In genomic region chr12:46401703-46402102, GRCh38 we compare ENCODE assay signal across 11 cellular contexts. TPM values are rescaled to one million over a fixed set of nuclear protein-coding genes. Genes with fewer than 3 reads are reported as not detected.
DNase-seq lines count a peak whose midpoint lies in the region; ATAC-seq, FAIRE-seq and TF ChIP-seq lines count a peak whose summit lies in the region.
"Had no signal": no experiment of that assay in that cellular context is flagged by ENCODE, and none has a peak within 500 bp of the region (broad histone marks: within the 10 kb centered on the region; RNA-seq: fewer than 3 reads in every experiment).

No MANE protein-coding gene starts in this region.

- FAIRE-seq in GM12878 (lab: Jason Lieb, UNC): peak; percentile 38

- no peaks in the 10 kb centered on the region for H3K27me3 Mint-ChIP-seq in natural killer cell treated with Interleukin-12 subunit alpha and Interleukin-12 subunit beta and Interleukin-15 and Interleukin-18, amount 100 ng/mL, for 72 hours
- H3K27me3 Mint-ChIP-seq in CD8-positive, alpha-beta memory T cell: peaks cover 0 to 2% of the 10 kb centered on the region in 2 donors
- H3K27me3 Mint-ChIP-seq in activated naive CD4-positive, alpha-beta T cell treated with anti-CD3 and anti-CD28 coated beads for 36 hours (ENCODE audit: low read depth): no peaks in the 10 kb centered on the region
- H3K27me3 Mint-ChIP-seq: dendritic cell treated with granulocyte-macrophage colony-stimulating factor and Interleukin-4, amounts not matched to agents 40 ng/mL and 50 ng/mL, for 4 days; stimulated activated naive CD8-positive, alpha-beta T cell treated with anti-CD3 and anti-CD28 coated beads, Interleukin-15, Interleukin-2, amounts not matched to agents 100 ng/mL and 50 ng/mL, for 24 hours had no signal

- H3K36me3 ChIP-seq in HEK293 (ENCODE audit: control insufficient read depth in 2 of 2, insufficient read depth in 1 of 2, low read length in 2 of 2): no peaks in the 10 kb centered on the region
- H3K36me3 ChIP-seq in GM12878 (ENCODE audit: control insufficient read depth in 2 of 2, insufficient read depth in 2 of 2, low read length in 1 of 2): no peaks in the 10 kb centered on the region
- no peaks in the 10 kb centered on the region for H3K36me3 ChIP-seq in skeletal muscle satellite cell (ENCODE audit: insufficient read depth, low read length)
- no peaks in the 10 kb centered on the region for H3K36me3 ChIP-seq in CD8-positive, alpha-beta memory T cell (ENCODE audit: insufficient read depth, low read length)

- H4K20me1 ChIP-seq in GM12878 (ENCODE audit: control insufficient read depth, insufficient read depth): no peaks in the 10 kb centered on the region

- no TSS peak for BruUV-seq in GM12878 (replicated peaks; lab: Mats Ljungman, UMichigan)

- no peak overlapping the region for H3K27ac Mint-ChIP-seq in natural killer cell treated with Interleukin-12 subunit alpha and Interleukin-12 subunit beta and Interleukin-15 and Interleukin-18, amount 100 ng/mL, for 72 hours
- H3K27ac Mint-ChIP-seq in CD8-positive, alpha-beta memory T cell: no peak overlapping the region
- H3K27ac Mint-ChIP-seq in activated naive CD4-positive, alpha-beta T cell treated with anti-CD3 and anti-CD28 coated beads for 36 hours: no peak overlapping the region
- H3K27ac Mint-ChIP-seq: dendritic cell treated with granulocyte-macrophage colony-stimulating factor and Interleukin-4, amounts not matched to agents 40 ng/mL and 50 ng/mL, for 4 days; stimulated activated naive CD8-positive, alpha-beta T cell treated with anti-CD3 and anti-CD28 coated beads, Interleukin-15, Interleukin-2, amounts not matched to agents 100 ng/mL and 50 ng/mL, for 24 hours had no signal

- H3K4me1 Mint-ChIP-seq in natural killer cell treated with Interleukin-12 subunit alpha and Interleukin-12 subunit beta and Interleukin-15 and Interleukin-18, amount 100 ng/mL, for 72 hours (ENCODE audit: low read depth in 2 of 2): peaks cover 43% of the 10 kb centered on the region in 2 donors
- H3K4me1 Mint-ChIP-seq in CD8-positive, alpha-beta memory T cell: peaks cover 42 to 55% (median 43%) of the 10 kb centered on the region in 3 donors
- H3K4me1 Mint-ChIP-seq in activated naive CD4-positive, alpha-beta T cell treated with anti-CD3 and anti-CD28 coated beads for 36 hours (ENCODE audit: low read depth): peaks cover 49% of the 10 kb centered on the region

- H3K27me3 ChIP-seq in GM12878 (replicated peaks in 1 of 2; ENCODE audit: control insufficient read depth in 2 of 2, insufficient read depth in 2 of 2, low read length in 1 of 2) (no peaks in the 10 kb centered on the region), skeletal muscle satellite cell (ENCODE audit: control insufficient read depth, insufficient read depth, low read length) (no peaks in the 10 kb centered on the region)
- no peaks in the 10 kb centered on the region for H3K27me3 ChIP-seq in CD8-positive, alpha-beta memory T cell (ENCODE audit: insufficient read depth, low read length, poor library complexity, severe bottlenecking)

- peaks cover 4% of the 10 kb centered on the region for H3K36me3 Mint-ChIP-seq in natural killer cell treated with Interleukin-12 subunit alpha and Interleukin-12 subunit beta and Interleukin-15 and Interleukin-18, amount 100 ng/mL, for 72 hours
- peaks cover 0 to 9% (median 1%) of the 10 kb centered on the region in 3 donors for H3K36me3 Mint-ChIP-seq in CD8-positive, alpha-beta memory T cell
- peaks cover 1% of the 10 kb centered on the region for H3K36me3 Mint-ChIP-seq in activated naive CD4-positive, alpha-beta T cell treated with anti-CD3 and anti-CD28 coated beads for 36 hours (ENCODE audit: low read depth)

- CTCF ChIA-PET in HEK293 (lab: Yijun Ruan, JAX) (interaction anchor here (0.6 to 1.4 kb wide), 2 partner anchors 9 to 365 kb away, joined by 3 read pairs; no protein-coding TSS in a partner anchor), GM12878 (lab: Yijun Ruan, JAX) (interaction anchor here (1.2 kb wide), 1 partner anchor 39 kb away, joined by 5 read pairs; no protein-coding TSS in a partner anchor)
- CTCF ChIA-PET in CD8-positive, alpha-beta memory T cell (lab: Charles Lee): no interaction called here
- CTCF ChIA-PET in activated naive CD4-positive, alpha-beta T cell treated with anti-CD3 and anti-CD28 coated beads for 36 hours (lab: Charles Lee): no interaction called here

- no peak for TF ChIP-seq EP300 in GM12878 (IDR thresholded peaks at IDR 0.05; ENCODE audit: borderline replicate concordance in 1 of 2, control insufficient read depth in 1 of 2, low read depth in 2 of 2, low read length in 2 of 2)

- H3K4me3 ChIP-seq in HEK293 (ENCODE audit: low read depth, low read length): no peak overlapping the region
- no peak overlapping the region for H3K4me3 ChIP-seq in GM12878
- no peak overlapping the region for H3K4me3 ChIP-seq in skeletal muscle satellite cell (ENCODE audit: low read length)
- H3K4me3 ChIP-seq in CD8-positive, alpha-beta memory T cell (ENCODE audit: low read length): no peak overlapping the region

- H3K4me2 ChIP-seq in GM12878 (ENCODE audit: control insufficient read depth, insufficient read depth): no peak overlapping the region
- H3K4me2 ChIP-seq in skeletal muscle satellite cell (ENCODE audit: low read length): no peak overlapping the region

- SMC1A ChIA-PET in GM12878 (lab: Charles Lee; ENCODE audit: uncharacterized antibody, unreplicated experiment): interaction anchor here (0.6 to 2.5 kb wide), 5 partner anchors 10 to 148 kb away, joined by 3 to 16 read pairs (median 4); no protein-coding TSS in a partner anchor

- no peak for TF ChIP-seq RAD21 in GM12878 (IDR thresholded peaks at IDR 0.05; ENCODE audit: insufficient read depth, low read depth, low read length)

- in situ Hi-C loops in GM12878 (cut with MboI): no loop called here

- DNase-seq in GM12878 (ENCODE audit: low read depth, low spot score): no peak
- peak; percentile 58 for DNase-seq in left ventricle myocardium superior
- no peak for DNase-seq in natural killer cell treated with Interleukin-12 subunit alpha and Interleukin-12 subunit beta and Interleukin-15 and Interleukin-18, amount 100 ng/mL, for 72 hours (ENCODE audit: low spot score)
- DNase-seq in CD8-positive, alpha-beta memory T cell: no peak
- no peak for DNase-seq in activated naive CD4-positive, alpha-beta T cell treated with anti-CD3 and anti-CD28 coated beads for 36 hours
- DNase-seq: SW 1271 had no signal

- ATAC-seq in GM12878 (no peak), left ventricle myocardium superior (peak; percentile 42), GM19455 (IDR thresholded peaks at IDR 0.05; ENCODE audit: unreplicated experiment) (no peak)
- ATAC-seq in natural killer cell treated with Interleukin-12 subunit alpha and Interleukin-12 subunit beta and Interleukin-15 and Interleukin-18, amount 100 ng/mL, for 72 hours: no peak

- H3K27ac ChIP-seq in HEK293 (ENCODE audit: extremely low read depth, low read depth, low read length) (no peak overlapping the region), GM12878 (ENCODE audit: control insufficient read depth, insufficient read depth) (no peak overlapping the region)
- H3K27ac ChIP-seq in CD8-positive, alpha-beta memory T cell (ENCODE audit: low read depth, low read length): no peak overlapping the region

- no peaks in the 10 kb centered on the region for H3K79me2 ChIP-seq in GM12878 (ENCODE audit: control insufficient read depth, insufficient read depth, low read length)

- H3K9ac ChIP-seq in GM12878 (ENCODE audit: control insufficient read depth, insufficient read depth, low read length) (no peak overlapping the region), skeletal muscle satellite cell (ENCODE audit: low read depth, low read length) (peak overlapping the region; percentile 65)

- intact Hi-C loops in GM12878 (cut with micrococcal nuclease; ENCODE audit: unreplicated experiment): no loop called here
- intact Hi-C loops in left ventricle myocardium superior (cut with micrococcal nuclease): no loop called here
- intact Hi-C loops in activated naive CD4-positive, alpha-beta T cell treated with anti-CD3 and anti-CD28 coated beads for 36 hours (cut with micrococcal nuclease): no loop called here

- POLR2A ChIA-PET in HEK293 (lab: Yijun Ruan, JAX): no interaction called here
- POLR2A ChIA-PET in GM12878 (lab: Charles Lee): interaction anchor here (0.7 to 5.7 kb wide), 2 partner anchors 10 to 31 kb away, joined by 3 to 37 read pairs; no protein-coding TSS in a partner anchor
- POLR2A ChIA-PET in CD8-positive, alpha-beta memory T cell (lab: Charles Lee): interaction anchor here (0.5 kb wide), 1 partner anchor 10 kb away, joined by 3 read pairs; no protein-coding TSS in a partner anchor

- no peak for TF ChIP-seq POLR2A in GM12878 (IDR thresholded peaks at IDR 0.05; ENCODE audit: low read depth, low read length)

- no peak overlapping the region for H3K4me3 Mint-ChIP-seq in natural killer cell treated with Interleukin-12 subunit alpha and Interleukin-12 subunit beta and Interleukin-15 and Interleukin-18, amount 100 ng/mL, for 72 hours
- peak overlapping the region in 1 of 7 donors; percentile 7 for H3K4me3 Mint-ChIP-seq in CD8-positive, alpha-beta memory T cell
- H3K4me3 Mint-ChIP-seq in activated naive CD4-positive, alpha-beta T cell treated with anti-CD3 and anti-CD28 coated beads for 36 hours: no peak overlapping the region
- H3K4me3 Mint-ChIP-seq: dendritic cell treated with granulocyte-macrophage colony-stimulating factor and Interleukin-4, amounts not matched to agents 40 ng/mL and 50 ng/mL, for 4 days; stimulated activated naive CD8-positive, alpha-beta T cell treated with anti-CD3 and anti-CD28 coated beads, Interleukin-15, Interleukin-2, amounts not matched to agents 100 ng/mL and 50 ng/mL, for 24 hours had no signal

- H2AFZ ChIP-seq in GM12878 (ENCODE audit: control insufficient read depth, low read depth, low read length): no peak overlapping the region

- H3K4me1 ChIP-seq in HEK293 (ENCODE audit: control insufficient read depth, insufficient read depth, low read length): peaks cover 15% of the 10 kb centered on the region
- H3K4me1 ChIP-seq in GM12878 (ENCODE audit: control insufficient read depth, insufficient read depth, low read length): peaks cover 15% of the 10 kb centered on the region
- H3K4me1 ChIP-seq in skeletal muscle satellite cell (ENCODE audit: control insufficient read depth, insufficient read depth, low read length): peaks cover 49% of the 10 kb centered on the region
- peaks cover 9% of the 10 kb centered on the region for H3K4me1 ChIP-seq in CD8-positive, alpha-beta memory T cell (ENCODE audit: insufficient read depth, low read length)

- RAD21 ChIA-PET in GM12878 (lab: Charles Lee; ENCODE audit: unreplicated experiment): interaction anchor here (0.7 to 3.1 kb wide), 2 partner anchors 9 to 74 kb away, joined by 3 to 14 read pairs; no protein-coding TSS in a partner anchor

- 97% methylated on average over 4 of the region's 4 CpGs for WGBS in GM12878 (ENCODE audit: insufficient coverage, insufficient replicate concordance, low lambda C conversion rate, missing lambda C conversion rate)

- H3K9me3 Mint-ChIP-seq in natural killer cell treated with Interleukin-12 subunit alpha and Interleukin-12 subunit beta and Interleukin-15 and Interleukin-18, amount 100 ng/mL, for 72 hours: peaks cover 3% of the 10 kb centered on the region
- H3K9me3 Mint-ChIP-seq in CD8-positive, alpha-beta memory T cell: peaks cover 0 to 10% (median 0%) of the 10 kb centered on the region in 5 donors
- peaks cover 9% of the 10 kb centered on the region for H3K9me3 Mint-ChIP-seq in activated naive CD4-positive, alpha-beta T cell treated with anti-CD3 and anti-CD28 coated beads for 36 hours
- H3K9me3 Mint-ChIP-seq: dendritic cell treated with granulocyte-macrophage colony-stimulating factor and Interleukin-4, amounts not matched to agents 40 ng/mL and 50 ng/mL, for 4 days had no signal

- TF ChIP-seq CTCF in HEK293 (tag by site-specific recombination; IDR thresholded peaks at IDR 0.05): no peak
- TF ChIP-seq CTCF in GM12878 (IDR thresholded peaks at IDR 0.05 in 2 of 3, conservative IDR thresholded peaks at IDR 0.05 in 1 of 3; ENCODE audit: control insufficient read depth in 2 of 3, extremely low read depth in 1 of 3, insufficient read depth in 1 of 3, low read depth in 3 of 3, low read length in 3 of 3): no peak

- H3K9me3 ChIP-seq in HEK293 (ENCODE audit: control insufficient read depth, insufficient read depth, low read depth, low read length): no peaks in the 10 kb centered on the region
- H3K9me3 ChIP-seq in GM12878 (replicated peaks; ENCODE audit: control insufficient read depth, insufficient read depth, low read length): peaks cover 8% of the 10 kb centered on the region
- H3K9me3 ChIP-seq in skeletal muscle satellite cell (replicated peaks; ENCODE audit: low read length): no peaks in the 10 kb centered on the region
- H3K9me3 ChIP-seq in CD8-positive, alpha-beta memory T cell (ENCODE audit: low read length): no peaks in the 10 kb centered on the region

RNA-seq across cellular contexts. Expression of gene SLC38A2, which starts 29.1 kb away (rescaled TPM):
- 920 and 952 TPM in 2 replicates for total RNA-seq in GM12878 (2013; cell fraction: nucleolus; rRNA removed)
- total RNA-seq in GM12878 (2014; rRNA removed): 117 and 156 TPM in 2 replicates
- 109 and 111 TPM in 2 replicates for total RNA-seq in GM12878 (2014; rRNA removed; fragmentation: Illumina TruSeq; extraction: Trizol)
- total RNA-seq in GM12878 (2021): 112 and 118 TPM in 2 replicates
- 21.8 TPM for polyA plus RNA-seq in GM12878 (2011; ENCODE audit: low read depth)
- 103 and 142 TPM in 2 replicates for polyA plus RNA-seq in GM12878 (2011; rRNA removed)
- polyA plus RNA-seq in GM12878 (2011; cell fraction: cytosol; rRNA removed): 39.8 and 59.5 TPM in 2 replicates
- polyA plus RNA-seq in GM12878 (2011; cell fraction: nucleus; rRNA removed): 187 and 191 TPM in 2 replicates
- 37.4 and 49.1 TPM in 2 replicates for polyA plus RNA-seq in GM12878 (2012)
- polyA plus RNA-seq in GM12878 (2014; fragmentation: Illumina TruSeq; extraction: Trizol): 84.2 and 115 TPM in 2 replicates
- polyA plus RNA-seq in GM12878 (2014; fragmentation: Nextera tagmentation; extraction: Ambion mirVana): 10 to 100 TPM; 36.2 to 47.3 TPM
- polyA plus RNA-seq in GM12878 (2014; rRNA removed): 48.4 and 61.8 TPM in 2 replicates
- polyA plus RNA-seq in GM12878 (2016; fragmentation: Nextera tagmentation; extraction: Ambion mirVana): 10 to 100 TPM; 69.2 to 75.3 TPM
- 84.7 and 105 TPM in 2 replicates for polyA minus RNA-seq in GM12878 (2011; rRNA and poly(A)+ RNA removed)
- polyA minus RNA-seq in GM12878 (2011; cell fraction: cytosol; rRNA and poly(A)+ RNA removed): 40.1 and 47.0 TPM in 2 replicates
- polyA minus RNA-seq in GM12878 (2011; cell fraction: nucleus; rRNA and poly(A)+ RNA removed): 239 and 256 TPM in 2 replicates
- total RNA-seq in left ventricle myocardium superior: 165 TPM
- total RNA-seq in skeletal muscle satellite cell (2012; rRNA removed): 329 and 451 TPM in 2 replicates
- total RNA-seq in natural killer cell treated with Interleukin-12 subunit alpha and Interleukin-12 subunit beta and Interleukin-15 and Interleukin-18, amount 100 ng/mL, for 72 hours: 100 to 1,000 TPM; 129 to 192 TPM
- 100 to 1,000 TPM; 198 to 202 TPM for total RNA-seq in CD8-positive, alpha-beta memory T cell
- polyA plus RNA-seq in CD8-positive, alpha-beta memory T cell: 58.4 TPM
- 100 to 1,000 TPM; 196 to 206 TPM for total RNA-seq in activated naive CD4-positive, alpha-beta T cell treated with anti-CD3 and anti-CD28 coated beads for 36 hours

Comparison
In these comparisons a context has a peak if more than half of its experiments do, and no peak if none do; other contexts are left out.
1. CTCF ChIA-PET loops: an anchor here in HEK293 (0.6 to 1.4 kb wide) and GM12878 (1.2 kb wide); none called in CD8-positive, alpha-beta memory T cell and activated naive CD4-positive, alpha-beta T cell treated with anti-CD3 and anti-CD28 coated beads for 36 hours.